ENCODE assay signal across 8 cellular contexts in genomic region chr2:68774569-68775271, GRCh38.
DNase-seq lines count a peak whose midpoint lies in the region; ATAC-seq lines count a peak whose summit lies in the region.

No MANE protein-coding gene starts in this region.

- intact Hi-C loops in head of caudate nucleus (cut with DNase I): no loop called here

- peak; percentile 93 for ATAC-seq in GM21390 (IDR thresholded peaks at IDR 0.05; ENCODE audit: unreplicated experiment)

- H3K27ac ChIP-seq in KOPT-K1 (ENCODE audit: low read depth, low read length, poor library complexity, severe bottlenecking): peak overlapping the region; percentile 71

- peaks cover 22% of the 10 kb centered on the region for H3K36me3 ChIP-seq in KOPT-K1 (ENCODE audit: insufficient read depth, low read length)

- DNase-seq in CD1c-positive myeloid dendritic cell (ENCODE audit: extremely low spot score) (peak; percentile 96), activated T-cell treated with anti-CD3 and anti-CD28 coated beads for 24 hours (ENCODE audit: low read depth) (peak; percentile 55), head of caudate nucleus (peak; percentile 14 to 73 (median 48)), 8988T (no peak), NCI-H1694 treated with DMSO at 0.1 percent for 48 hours (lab: John Stamatoyannopoulos, UW) (no peak)
- peak; percentile 42 for DNase-seq in stimulated activated CD4-positive, alpha-beta T cell treated with anti-CD3 and anti-CD28 coated beads, Interleukin-12 subunit alpha, Interleukin-12 subunit beta, amount 100 ng/mL, for 4 hours

- H3K9me3 ChIP-seq in KOPT-K1 (ENCODE audit: insufficient read depth, low read length, poor library complexity, severe bottlenecking): no peaks in the 10 kb centered on the region

Comparison
In these comparisons a context has a peak if more than half of its experiments do, and no peak if none do; other contexts are left out.
1. DNase-seq: peak in CD1c-positive myeloid dendritic cell (single experiment), activated T-cell treated with anti-CD3 and anti-CD28 coated beads for 24 hours (single experiment), head of caudate nucleus (42 of 42) and stimulated activated CD4-positive, alpha-beta T cell treated with anti-CD3 and anti-CD28 coated beads, Interleukin-12 subunit alpha, Interleukin-12 subunit beta, amount 100 ng/mL, for 4 hours (single experiment); none in 8988T (single experiment) and NCI-H1694 treated with DMSO at 0.1 percent for 48 hours (single experiment).